8 cellular contexts compared by ENCODE assay signal in genomic region chr17:81487487-81488275, GRCh38. TPM values are rescaled to one million over a fixed set of nuclear protein-coding genes. Genes with fewer than 3 reads are reported as not detected.
A peak's percentile ranks its signal among the peaks of the same experiment; 100 is the strongest.
DNase-seq lines count a peak whose midpoint lies in the region; ATAC-seq and TF ChIP-seq lines count a peak whose summit lies in the region.

No MANE protein-coding gene starts in this region.

- no peak for TF ChIP-seq CTCF in BJ (IDR thresholded peaks at IDR 0.05; ENCODE audit: insufficient read depth, low read depth, low read length)

- peak; percentile 53 for ATAC-seq in GM21528 (IDR thresholded peaks at IDR 0.05; ENCODE audit: low FRiP score, unreplicated experiment)
- ATAC-seq in left colon = peak; percentile 82
- no peak for ATAC-seq in HG03469 (IDR thresholded peaks at IDR 0.05; ENCODE audit: unreplicated experiment)

- CTCF ChIA-PET in BJ (lab: Yijun Ruan, JAX) = interaction anchor here (1.2 kb wide), 1 partner anchor 233 kb away, joined by 4 read pairs; no protein-coding TSS in a partner anchor

- DNase-seq in BJ (ENCODE audit: low read depth) (no peak), NCI-H2081 treated with DMSO at 0.1 percent for 48 hours (lab: John Stamatoyannopoulos, UW) (peak; percentile 31), cerebellum (ENCODE audit: low spot score) (peak; percentile 98), left colon (peak; percentile 59 to 85)
- peak; percentile 73 for DNase-seq in activated CD4-positive, alpha-beta T cell treated with anti-CD3 and anti-CD28 coated beads for 1 hour
- DNase-seq in stimulated activated CD4-positive, alpha-beta T cell treated with anti-CD3 and anti-CD28 coated beads, Interleukin-1b, Interleukin-23, amount 100 ng/mL, for 4 hours (ENCODE audit: low read depth in 2 of 2) = peak; percentile 74 to 85

- POLR2A ChIA-PET in BJ (lab: Charles Lee) = no interaction called here

- H3K36me3 ChIP-seq in BJ (ENCODE audit: control insufficient read depth, insufficient read depth, low read length) = no peaks in the 10 kb centered on the region

- H3K27me3 ChIP-seq in BJ (ENCODE audit: control insufficient read depth, insufficient read depth, low read length) = peaks cover 2% of the 10 kb centered on the region; the same call in 1 of the 2 replicates

- peak overlapping the region; percentile 73 for H3K4me3 ChIP-seq in BJ (ENCODE audit: low read depth, low read length)

- intact Hi-C loops in left colon (cut with DNase I, micrococcal nuclease) = loop anchor here in 1 of 2 donors (10.0 kb wide), 1 partner anchor 233 kb away; no protein-coding TSS in a partner anchor

RNA-seq across cellular contexts. Expression of gene ACTG1, which starts 24.9 kb away (rescaled TPM):
- 2,988 and 3,774 TPM in 2 replicates for polyA plus RNA-seq in BJ (2011; rRNA removed)
- 4,016 and 6,647 TPM in 2 replicates for polyA minus RNA-seq in BJ (2011; rRNA and poly(A)+ RNA removed)
- total RNA-seq in cerebellum (4,386 TPM), left colon (1,000 to 10,000 TPM; 3,767 to 4,413 TPM)

RNA-seq across cellular contexts. Expression of gene FSCN2, which starts 40.5 kb away (rescaled TPM):
- polyA plus RNA-seq in BJ (2011; rRNA removed) = 1.1 and 1.3 TPM in 2 replicates
- 1.3 and 1.9 TPM in 2 replicates for polyA minus RNA-seq in BJ (2011; rRNA and poly(A)+ RNA removed)
- 4.0 TPM for total RNA-seq in cerebellum
- 1 to 10 TPM; 2.3 to 4.9 TPM for total RNA-seq in left colon
